In genomic region chr6:33123732-33124524, GRCh38 we compare ENCODE assay signal across 9 cellular contexts. TPM values are rescaled to one million over a fixed set of nuclear protein-coding genes. Genes with fewer than 3 reads are reported as not detected.
DNase-seq lines count a peak whose midpoint lies in the region; ATAC-seq and TF ChIP-seq lines count a peak whose summit lies in the region.
"Had no signal": no experiment of that assay in that cellular context is flagged by ENCODE, and none has a peak within 500 bp of the region (broad histone marks: within the 10 kb centered on the region; RNA-seq: fewer than 3 reads in every experiment).

No MANE protein-coding gene starts in this region.

- H2AFZ ChIP-seq in GM23248 (no peak overlapping the region), mammary epithelial cell (ENCODE audit: low read depth, low read length) (no peak overlapping the region)

- no peaks in the 10 kb centered on the region for H3K27me3 ChIP-seq in CD4-positive, CD25-positive, alpha-beta regulatory T cell (ENCODE audit: control insufficient read depth, insufficient read depth, low read length)
- peaks cover 27% of the 10 kb centered on the region for H3K27me3 ChIP-seq in GM23248 (replicated peaks; ENCODE audit: insufficient read depth)
- H3K27me3 ChIP-seq in mammary epithelial cell (ENCODE audit: insufficient read depth, low read length) = no peaks in the 10 kb centered on the region

- peaks cover 43% of the 10 kb centered on the region for H3K27me3 Mint-ChIP-seq in CD4-positive, CD25-positive, alpha-beta regulatory T cell

- no peaks in the 10 kb centered on the region for H3F3A ChIP-seq in GM23248 (ENCODE audit: insufficient read depth)

- no peaks in the 10 kb centered on the region for H3K36me3 ChIP-seq in CD4-positive, CD25-positive, alpha-beta regulatory T cell (ENCODE audit: control insufficient read depth, insufficient read depth, low read length)
- H3K36me3 ChIP-seq in GM23248 (ENCODE audit: low read depth) (no peaks in the 10 kb centered on the region), mammary epithelial cell (ENCODE audit: insufficient read depth, low read length) (no peaks in the 10 kb centered on the region), mucosa of descending colon (ENCODE audit: low read depth) (no peaks in the 10 kb centered on the region)

- intact Hi-C loops in mammary epithelial cell (cut with micrococcal nuclease) = loop anchor here (1.0 kb wide), 4 partner anchors 24 to 124 kb away; no protein-coding TSS in a partner anchor
- intact Hi-C loops in mucosa of descending colon (cut with DNase I, micrococcal nuclease) = no loop called here

- DNase-seq in CD4-positive, CD25-positive, alpha-beta regulatory T cell = peak in 2 of 3 donors; percentile 20 to 61
- DNase-seq in GM23248 (peak; percentile 50), NCI-H460 (ENCODE audit: extremely low read depth, low read depth) (peak; percentile 38), mammary epithelial cell (no peak), mucosa of descending colon (peak in 1 of 3 donors; percentile 26), amniotic stem cell (lab: John Stamatoyannopoulos, UW) (no peak)

- 77% methylated on average over 20 of the region's 20 CpGs for WGBS in GM23248 (ENCODE audit: low coverage in 1 of 2, low lambda C conversion rate in 2 of 2, missing lambda C conversion rate in 2 of 2), 2 experiments
- WGBS in mammary epithelial cell (ENCODE audit: low coverage, missing lambda C conversion rate) = 78% methylated on average over 20 of the region's 20 CpGs

- no peaks in the 10 kb centered on the region for H3K9me2 ChIP-seq in GM23248 (ENCODE audit: insufficient read depth)

- no peak for ATAC-seq in CD4-positive, CD25-positive, alpha-beta regulatory T cell (ENCODE audit: low read depth in 2 of 2)
- peak; percentile 51 for ATAC-seq in mucosa of descending colon
- no peak for ATAC-seq in HG03457 (IDR thresholded peaks at IDR 0.05; ENCODE audit: unreplicated experiment)
- ATAC-seq in GM21723 (IDR thresholded peaks at IDR 0.05; ENCODE audit: unreplicated experiment) = no peak

- H4K20me1 ChIP-seq in GM23248 (ENCODE audit: insufficient read depth) (no peaks in the 10 kb centered on the region), mammary epithelial cell (ENCODE audit: insufficient read depth, low read length) (no peaks in the 10 kb centered on the region)

- H3K79me2 ChIP-seq in GM23248 (ENCODE audit: insufficient read depth) = no peaks in the 10 kb centered on the region
- H3K79me2 ChIP-seq in mammary epithelial cell (ENCODE audit: insufficient read depth, low read length) = no peaks in the 10 kb centered on the region

- no TSS peak for BruUV-seq in mammary epithelial cell (replicated peaks; lab: Mats Ljungman, UMichigan)

- H3K4me3 ChIP-seq in CD4-positive, CD25-positive, alpha-beta regulatory T cell (ENCODE audit: low read depth, low read length) = no peak overlapping the region
- H3K4me3 ChIP-seq in GM23248 (no peak overlapping the region), mammary epithelial cell (replicated peaks in 1 of 3; ENCODE audit: insufficient read depth in 1 of 3, low read depth in 2 of 3, low read length in 3 of 3) (no peak overlapping the region), mucosa of descending colon (no peak overlapping the region)

- H3K4me2 ChIP-seq in GM23248 (ENCODE audit: unreplicated experiment) (no peak overlapping the region), mammary epithelial cell (ENCODE audit: insufficient read depth, low read depth, low read length) (no peak overlapping the region)

- dilution Hi-C loops in mammary epithelial cell (cut with HindIII; ENCODE audit: low sequenced_read_pairs) = no loop called here

- CTCF ChIA-PET in mammary epithelial cell (lab: Charles Lee; ENCODE audit: low non-redundant PET) = interaction anchor here (0.6 kb wide), 1 partner anchor 176 kb away, joined by 3 read pairs; no protein-coding TSS in a partner anchor

- H3K27ac Mint-ChIP-seq in CD4-positive, CD25-positive, alpha-beta regulatory T cell = no peak overlapping the region
- H3K27ac Mint-ChIP-seq: memory B cell had no signal

- H3K4me1 ChIP-seq in CD4-positive, CD25-positive, alpha-beta regulatory T cell (ENCODE audit: control insufficient read depth, insufficient read depth, low read length, poor library complexity, severe bottlenecking) = no peaks in the 10 kb centered on the region
- H3K4me1 ChIP-seq in GM23248 (ENCODE audit: insufficient read depth) (no peaks in the 10 kb centered on the region), mammary epithelial cell (ENCODE audit: insufficient read depth, low read length) (no peaks in the 10 kb centered on the region), mucosa of descending colon (ENCODE audit: low read depth) (no peaks in the 10 kb centered on the region)

- in situ Hi-C loops in GM23248 (cut with MboI) = no loop called here
- in situ Hi-C loops in mammary epithelial cell (cut with MboI; ENCODE audit: low sequenced_read_pairs in 2 of 2) = no loop called here

- no peak overlapping the region for H3K27ac ChIP-seq in CD4-positive, CD25-positive, alpha-beta regulatory T cell (ENCODE audit: insufficient read depth, low read length, poor library complexity, severe bottlenecking)
- H3K27ac ChIP-seq in GM23248 (no peak overlapping the region), mammary epithelial cell (ENCODE audit: insufficient read depth, low read depth, low read length) (no peak overlapping the region)

- peaks cover 0 to 14% (median 5%) of the 10 kb centered on the region in 7 donors for H3K9me3 Mint-ChIP-seq in CD4-positive, CD25-positive, alpha-beta regulatory T cell

- no peak overlapping the region for H3K4me3 Mint-ChIP-seq in CD4-positive, CD25-positive, alpha-beta regulatory T cell
- H3K4me3 Mint-ChIP-seq: memory B cell had no signal

- TF ChIP-seq CTCF in mammary epithelial cell (conservative IDR thresholded peaks at IDR 0.05 in 1 of 2, IDR thresholded peaks at IDR 0.05 in 1 of 2; ENCODE audit: extremely low read depth in 1 of 2, insufficient read depth in 1 of 2, low read depth in 1 of 2, low read length in 2 of 2) = peak; percentile 49 to 53
- no peak for TF ChIP-seq CTCF in mucosa of descending colon (IDR thresholded peaks at IDR 0.05)

- H3K9ac ChIP-seq in GM23248 = no peak overlapping the region
- no peak overlapping the region for H3K9ac ChIP-seq in mammary epithelial cell (ENCODE audit: insufficient read depth, low read length)

- H3K4me1 Mint-ChIP-seq in CD4-positive, CD25-positive, alpha-beta regulatory T cell = peaks cover 0 to 16% (median 2%) of the 10 kb centered on the region in 4 donors

- peaks cover 10 to 14% of the 10 kb centered on the region in 2 experiments for H3K9me3 ChIP-seq in CD4-positive, CD25-positive, alpha-beta regulatory T cell (ENCODE audit: control insufficient read depth in 2 of 2, low read length in 2 of 2)
- no peaks in the 10 kb centered on the region for H3K9me3 ChIP-seq in GM23248 (ENCODE audit: low read depth)
- H3K9me3 ChIP-seq in mammary epithelial cell (replicated peaks; ENCODE audit: insufficient read depth, low read length) = peaks cover 5% of the 10 kb centered on the region
- H3K9me3 ChIP-seq in mucosa of descending colon = peaks cover 14% of the 10 kb centered on the region

- no peaks in the 10 kb centered on the region for H3K36me3 Mint-ChIP-seq in CD4-positive, CD25-positive, alpha-beta regulatory T cell

RNA-seq across cellular contexts. Expression of gene HLA-DPB1, which starts 48.1 kb away (rescaled TPM):
- total RNA-seq in CD4-positive, CD25-positive, alpha-beta regulatory T cell = 153 TPM
- polyA plus RNA-seq in CD4-positive, CD25-positive, alpha-beta regulatory T cell = 100 to 1,000 TPM; 144 to 335 (median 244) TPM
- 12.5 and 14.9 TPM in 2 replicates for total RNA-seq in GM23248 (2014; rRNA removed; shearing (Covaris generic))
- polyA plus RNA-seq in GM23248 (2016; fragmentation: Nextera tagmentation; extraction: Ambion mirVana) (17.8 and 18.9 TPM in 2 replicates), mammary epithelial cell (10.7 TPM)
- not detected in 2 replicates for total RNA-seq in NCI-H460 (2014; rRNA removed; shearing (Covaris generic))
- polyA plus RNA-seq in NCI-H460 (2014; cell fraction: nucleus; rRNA removed) = not detected in 2 replicates
- total RNA-seq in mammary epithelial cell (1 to 10 TPM in 1 of 2 donors, not detected in 1; 9.2 TPM), mucosa of descending colon (10 to 100 TPM; 31.2 to 55.0 (median 51.2) TPM)
- polyA minus RNA-seq in mammary epithelial cell = not detected

RNA-seq across cellular contexts. Expression of gene HLA-DPA1, which starts 50.5 kb away (rescaled TPM):
- total RNA-seq in CD4-positive, CD25-positive, alpha-beta regulatory T cell = 102 TPM
- 100 to 1,000 TPM in 3 of 4 donors, 10 to 100 TPM in 1; 97.9 to 292 (median 209) TPM for polyA plus RNA-seq in CD4-positive, CD25-positive, alpha-beta regulatory T cell
- total RNA-seq in GM23248 (2014; rRNA removed; shearing (Covaris generic)) = 0.89 and 2.5 TPM in 2 replicates
- polyA plus RNA-seq in GM23248 (2016; fragmentation: Nextera tagmentation; extraction: Ambion mirVana) = 4.2 and 4.9 TPM in 2 replicates
- not detected in 2 replicates for total RNA-seq in NCI-H460 (2014; rRNA removed; shearing (Covaris generic))
- not detected in 2 replicates for polyA plus RNA-seq in NCI-H460 (2014; cell fraction: nucleus; rRNA removed)
- under 1 TPM in 1 of 2 donors, not detected in 1; 0.33 TPM for total RNA-seq in mammary epithelial cell
- polyA plus RNA-seq in mammary epithelial cell = 1.9 TPM
- not detected for polyA minus RNA-seq in mammary epithelial cell
- 10 to 100 TPM; 46.6 to 62.0 (median 49.9) TPM for total RNA-seq in mucosa of descending colon

Comparison
In these comparisons a context has a peak if more than half of its experiments do, and no peak if none do; other contexts are left out.
1. DNase-seq: peak in CD4-positive, CD25-positive, alpha-beta regulatory T cell (2 of 3), GM23248 (single experiment) and NCI-H460 (single experiment); none in mammary epithelial cell (single experiment) and amniotic stem cell (single experiment).
2. RNA of gene HLA-DPA1, which starts 50.5 kb away (total RNA-seq): 102 TPM in CD4-positive, CD25-positive, alpha-beta regulatory T cell (single experiment) and 46.6 to 62.0 TPM in mucosa of descending colon; 0.89 to 2.5 TPM in GM23248, 0.33 TPM in mammary epithelial cell and not detected in NCI-H460; every median in the first group is over 10 times any median in the second.